ENCODE assay signal across 8 cellular contexts in the genomic region with DNA sequence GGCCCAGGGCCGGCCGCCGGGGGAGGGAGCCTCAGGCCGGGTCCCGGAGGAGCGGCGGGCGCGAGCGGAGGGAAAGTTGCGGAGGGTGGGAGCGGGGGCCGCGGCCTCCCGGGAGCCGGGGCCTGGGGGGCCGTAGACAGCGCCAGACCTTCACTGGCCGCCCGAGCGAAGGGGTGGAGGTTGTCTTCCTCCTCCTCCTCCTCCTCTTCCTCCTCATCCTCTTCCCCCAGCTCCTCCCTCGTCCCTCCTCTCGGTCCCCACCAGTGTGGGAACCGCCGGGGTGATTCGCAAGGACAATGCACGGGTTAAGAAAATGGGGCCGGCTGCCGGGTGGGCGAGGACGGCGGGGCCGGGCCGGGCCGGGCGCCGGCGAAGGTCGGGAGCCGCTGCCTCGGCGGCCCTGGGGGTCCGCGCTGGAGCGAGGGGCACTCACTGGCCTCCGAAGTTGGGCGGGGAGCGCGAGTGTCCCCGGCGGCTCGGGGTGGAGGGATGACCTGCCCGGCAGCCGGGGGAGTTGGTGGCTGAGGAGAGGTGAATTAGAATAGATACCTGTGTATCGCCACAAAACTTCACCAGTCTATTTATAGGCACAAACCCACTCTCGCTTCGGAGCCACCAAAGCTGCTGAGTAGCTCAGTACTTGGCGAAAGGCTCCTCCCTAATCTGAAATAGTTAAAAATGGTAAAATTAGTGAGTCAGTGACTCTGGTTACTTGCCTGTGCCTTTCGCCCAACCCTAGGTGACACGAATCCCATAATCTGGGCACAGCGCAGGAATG. TPM values are rescaled to one million over a fixed set of nuclear protein-coding genes. Genes with fewer than 3 reads are reported as not detected.
DNase-seq lines count a peak whose midpoint lies in the region; ATAC-seq and TF ChIP-seq lines count a peak whose summit lies in the region.

No MANE protein-coding gene starts in this region.

- H3K36me3 Mint-ChIP-seq in effector memory CD8-positive, alpha-beta T cell (ENCODE audit: insufficient read depth): peaks cover 28% of the 10 kb centered on the region

- no peaks in the 10 kb centered on the region for H3K9me3 ChIP-seq in mucosa of stomach (ENCODE audit: control insufficient read depth, low read length)

- no peaks in the 10 kb centered on the region for H3K27me3 Mint-ChIP-seq in effector memory CD8-positive, alpha-beta T cell

- no peak for ATAC-seq in effector memory CD8-positive, alpha-beta T cell (replicated peaks)

- H3K4me1 Mint-ChIP-seq in effector memory CD8-positive, alpha-beta T cell (ENCODE audit: low read depth in 2 of 2): peaks cover 30 to 51% of the 10 kb centered on the region in 2 donors

- H3K9me3 Mint-ChIP-seq in effector memory CD8-positive, alpha-beta T cell: no peaks in the 10 kb centered on the region

- H3K9ac ChIP-seq in mucosa of stomach (ENCODE audit: low read length): peak overlapping the region; percentile 89

- no peak for DNase-seq in Jurkat, Clone E6-1 (ENCODE audit: low read depth, low spot score)
- peak; percentile 44 to 49 for DNase-seq in activated CD4-positive, alpha-beta T cell treated with anti-CD3 and anti-CD28 coated beads, Interleukin-2, amount 50 U/mL, for 48 hours
- DNase-seq in effector memory CD8-positive, alpha-beta T cell: peak; percentile 12 to 19 (median 19)
- DNase-seq in substantia nigra (lab: John Stamatoyannopoulos, UW) (peak in 31 of 49 donors; percentile 9 to 63 (median 24)), cortex of kidney (lab: John Stamatoyannopoulos, UW) (no peak), mesenteric fat pad (ENCODE audit: low spot score) (no peak)

- no peaks in the 10 kb centered on the region for H3K27me3 ChIP-seq in mucosa of stomach (ENCODE audit: control insufficient read depth, insufficient read depth, low read length)

- peak; percentile 16 for TF ChIP-seq POLR2A in GM10847 (IDR thresholded peaks at IDR 0.05; ENCODE audit: extremely low read depth, insufficient read length)

- no peaks in the 10 kb centered on the region for H3K36me3 ChIP-seq in mucosa of stomach (ENCODE audit: control insufficient read depth, insufficient read depth, low read length)

- H3K4me3 Mint-ChIP-seq in effector memory CD8-positive, alpha-beta T cell: peak overlapping the region; percentile 79 to 81

- peaks cover 14% of the 10 kb centered on the region for H3K4me1 ChIP-seq in mucosa of stomach (ENCODE audit: control insufficient read depth, insufficient read depth, low read length)

- peak overlapping the region; percentile 70 for H3K4me3 ChIP-seq in Jurkat, Clone E6-1 (ENCODE audit: low read length)
- peak overlapping the region; percentile 85 for H3K4me3 ChIP-seq in mucosa of stomach (ENCODE audit: low read length)

- H3K27ac Mint-ChIP-seq in effector memory CD8-positive, alpha-beta T cell: peak overlapping the region; percentile 81 to 89

- peak overlapping the region; percentile 99 for H3K27ac ChIP-seq in substantia nigra (ENCODE audit: low read depth, low read length, poor library complexity, severe bottlenecking)

RNA-seq across cellular contexts. Expression of gene DYRK1A, which starts 1.4 kb away (rescaled TPM):
- polyA plus RNA-seq in Jurkat, Clone E6-1 (2012; ENCODE audit: insufficient read depth, insufficient read length): 17.0 TPM
- 48.8 TPM for total RNA-seq in mesenteric fat pad

Comparison
In these comparisons a context has a peak if more than half of its experiments do, and no peak if none do; other contexts are left out.
1. DNase-seq: peak in activated CD4-positive, alpha-beta T cell treated with anti-CD3 and anti-CD28 coated beads, Interleukin-2, amount 50 U/mL, for 48 hours (2 of 2), effector memory CD8-positive, alpha-beta T cell (3 of 3) and substantia nigra (31 of 49); none in Jurkat, Clone E6-1 (single experiment), cortex of kidney (single experiment) and mesenteric fat pad (single experiment).